22 cellular contexts compared by ENCODE assay signal in the genomic region with DNA sequence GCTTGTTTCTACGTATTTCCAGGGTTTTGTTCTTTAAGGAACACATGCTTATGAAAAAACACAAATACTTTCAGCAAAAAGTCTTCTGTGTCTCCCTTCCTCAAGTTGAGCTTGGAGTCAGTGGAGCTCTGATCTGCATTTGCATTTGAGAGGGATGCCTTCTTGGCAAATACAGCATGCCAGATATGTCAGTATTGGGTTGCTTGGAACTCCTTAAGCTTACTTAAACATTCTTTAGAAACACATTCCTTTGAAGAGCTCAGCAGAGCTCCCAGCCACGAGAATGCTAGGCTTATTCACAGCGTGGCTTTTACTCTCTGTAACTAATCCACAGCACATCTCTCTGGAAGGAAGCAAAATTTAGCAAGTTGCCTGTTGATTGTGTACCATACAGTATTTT.
DNase-seq lines count a peak whose midpoint lies in the region; ATAC-seq, FAIRE-seq and TF ChIP-seq lines count a peak whose summit lies in the region.
"Had no signal": no experiment of that assay in that cellular context is flagged by ENCODE, and none has a peak within 500 bp of the region (broad histone marks: within the 10 kb centered on the region; RNA-seq: fewer than 3 reads in every experiment).

No MANE protein-coding gene starts in this region.

- H2AFZ ChIP-seq in hepatocyte, result no peak overlapping the region
- no peak overlapping the region for H2AFZ ChIP-seq in neural progenitor cell (replicated peaks)

- H3K79me2 ChIP-seq in hepatocyte (no peaks in the 10 kb centered on the region), neural progenitor cell (ENCODE audit: low read depth) (peaks cover 39% of the 10 kb centered on the region)

- H3K9me2 ChIP-seq in hepatocyte (replicated peaks; ENCODE audit: insufficient read depth), result no peaks in the 10 kb centered on the region

- H3K4me3 ChIP-seq in H7 (ENCODE audit: insufficient read depth, low read depth, low read length), result no peak overlapping the region
- no peak overlapping the region for H3K4me3 ChIP-seq in WERI-Rb-1 (ENCODE audit: low read depth, low read length)
- H3K4me3 ChIP-seq in hepatocyte, result no peak overlapping the region
- peak overlapping the region; percentile 39 for H3K4me3 ChIP-seq in neural progenitor cell
- H3K4me3 ChIP-seq: right lobe of liver, SJSA1 had no signal

- WGBS in hepatocyte (ENCODE audit: low lambda C conversion rate, missing lambda C conversion rate), result 20% methylated on average over 3 of the region's 3 CpGs

- ATAC-seq in Right ventricle myocardium superior (ENCODE audit: poor library complexity), result no peak
- ATAC-seq: activated T-cell treated with anti-CD3 and anti-CD28 coated beads, Interleukin-2, amount 50 U/mL, for 4 hours; PC-3; right lobe of liver had no signal

- peaks cover 19% of the 10 kb centered on the region for H3K4me1 ChIP-seq in hepatocyte (ENCODE audit: insufficient read depth)
- H3K4me1 ChIP-seq in neural progenitor cell, result peaks cover 82% of the 10 kb centered on the region
- H3K4me1 ChIP-seq: right lobe of liver, SJSA1 had no signal

- DNase-seq in H7 (peak; percentile 46), WERI-Rb-1 (peak; percentile 27), hepatocyte (ENCODE audit: low spot score) (peak; percentile 33), neural progenitor cell (ENCODE audit: low spot score) (peak; percentile 91), T-helper 1 cell (no peak), HTR-8/SVneo (ENCODE audit: insufficient read length, low spot score) (no peak), Right ventricle myocardium superior (no peak)
- no peak for DNase-seq in central memory CD4-positive, alpha-beta T cell
- DNase-seq: activated B cell treated with CpG ODN at 0.5 μM for 24 hours; activated naive CD4-positive, alpha-beta T cell treated with anti-CD3 and anti-CD28 coated beads, Interleukin-2, amount 50 U/mL, for 16 hours; activated T-cell treated with anti-CD3 and anti-CD28 coated beads, Interleukin-2, amount 50 U/mL, for 4 hours; CD8-positive, alpha-beta memory T cell; foreskin fibroblast; NCI-H2107; NCI-H526 treated with DMSO at 0.1 percent for 48 hours; PC-3; right lobe of liver; stimulated activated naive CD4-positive, alpha-beta T cell had no signal

- H3K27ac ChIP-seq in WERI-Rb-1 (peak overlapping the region; percentile 28; the same call in 1 of the 2 replicates), hepatocyte (peak overlapping the region; percentile 4), neural progenitor cell (peak overlapping the region; percentile 98)
- H3K27ac ChIP-seq: right lobe of liver, SJSA1 had no signal

- intact Hi-C loops in Right ventricle myocardium superior (cut with DNase I), result no loop called here

- H3K4me1 Mint-ChIP-seq in neural progenitor cell, result peaks cover 71% of the 10 kb centered on the region
- H3K4me1 Mint-ChIP-seq: activated B cell treated with CpG ODN at 0.5 μM for 24 hours; CD8-positive, alpha-beta memory T cell had no signal

- H3K36me3 ChIP-seq in H7 (replicated peaks; ENCODE audit: control insufficient read depth, insufficient read depth, low read length) (no peaks in the 10 kb centered on the region), WERI-Rb-1 (no peaks in the 10 kb centered on the region), hepatocyte (replicated peaks; ENCODE audit: insufficient read depth, low read depth) (no peaks in the 10 kb centered on the region), neural progenitor cell (no peaks in the 10 kb centered on the region)
- H3K36me3 ChIP-seq: right lobe of liver, SJSA1 had no signal

- H3K4me3 Mint-ChIP-seq in neural progenitor cell, result peak overlapping the region; percentile 67
- H3K4me3 Mint-ChIP-seq: activated B cell treated with CpG ODN at 0.5 μM for 24 hours; activated T-cell treated with anti-CD3 and anti-CD28 coated beads, Interleukin-2, amount 50 U/mL, for 4 hours; CD8-positive, alpha-beta memory T cell; dendritic cell treated with granulocyte-macrophage colony-stimulating factor and Interleukin-4, amounts not matched to agents 40 ng/mL and 50 ng/mL, for 4 days; T-helper 2 cell treated with Interferon-gamma antibody and Interleukin-4, amounts not matched to agents 5 μg/mL and 100 μg/mL, for 36 hours had no signal

- H4K20me1 ChIP-seq in hepatocyte (ENCODE audit: insufficient read depth, poor library complexity, severe bottlenecking), result no peaks in the 10 kb centered on the region
- no peaks in the 10 kb centered on the region for H4K20me1 ChIP-seq in neural progenitor cell (ENCODE audit: low read depth)

- H3K9ac ChIP-seq in neural progenitor cell, result no peak overlapping the region

- FAIRE-seq in HTR-8/SVneo (lab: Jason Lieb, UNC), result no peak
- FAIRE-seq: GM18507 had no signal

- H3K27me3 ChIP-seq in H7 (ENCODE audit: control insufficient read depth, insufficient read depth, low read length) (no peaks in the 10 kb centered on the region), WERI-Rb-1 (ENCODE audit: insufficient read depth, low read depth, severe bottlenecking) (no peaks in the 10 kb centered on the region), hepatocyte (no peaks in the 10 kb centered on the region), neural progenitor cell (no peaks in the 10 kb centered on the region)
- H3K27me3 ChIP-seq: right lobe of liver had no signal

- peaks cover 67% of the 10 kb centered on the region for H3F3A ChIP-seq in neural progenitor cell (ENCODE audit: low read depth)

- H3K27me3 Mint-ChIP-seq in neural progenitor cell (ENCODE audit: insufficient read depth, low read depth), result peaks cover 3% of the 10 kb centered on the region

- peaks cover 6% of the 10 kb centered on the region for H3K36me3 Mint-ChIP-seq in neural progenitor cell

- H3K9me3 ChIP-seq in WERI-Rb-1 (ENCODE audit: severe bottlenecking), result no peaks in the 10 kb centered on the region
- H3K9me3 ChIP-seq in hepatocyte (ENCODE audit: low read depth), result no peaks in the 10 kb centered on the region
- H3K9me3 ChIP-seq in neural progenitor cell (ENCODE audit: low read depth), result no peaks in the 10 kb centered on the region
- H3K9me3 ChIP-seq: right lobe of liver, SJSA1 had no signal

- peak overlapping the region; percentile 93 for H3K27ac Mint-ChIP-seq in neural progenitor cell
- H3K27ac Mint-ChIP-seq: activated B cell treated with CpG ODN at 0.5 μM for 24 hours; CD8-positive, alpha-beta memory T cell; dendritic cell treated with granulocyte-macrophage colony-stimulating factor and Interleukin-4, amounts not matched to agents 40 ng/mL and 50 ng/mL, for 4 days; T-helper 2 cell treated with Interferon-gamma antibody and Interleukin-4, amounts not matched to agents 5 μg/mL and 100 μg/mL, for 36 hours had no signal

- TF ChIP-seq CTCF in WERI-Rb-1 (IDR thresholded peaks at IDR 0.05; ENCODE audit: low read depth, low read length), result no peak
- no peak for TF ChIP-seq CTCF in hepatocyte (IDR thresholded peaks at IDR 0.05; ENCODE audit: poor library complexity)
- TF ChIP-seq CTCF in neural progenitor cell (IDR thresholded peaks at IDR 0.05), result no peak

- H3K4me2 ChIP-seq in hepatocyte (peak overlapping the region; percentile 50), neural progenitor cell (peak overlapping the region; percentile 79)

- H3K9me3 Mint-ChIP-seq in neural progenitor cell, result no peaks in the 10 kb centered on the region
- H3K9me3 Mint-ChIP-seq: activated B cell treated with CpG ODN at 0.5 μM for 24 hours; activated T-cell treated with anti-CD3 and anti-CD28 coated beads, Interleukin-2, amount 50 U/mL, for 4 hours; CD8-positive, alpha-beta memory T cell; dendritic cell treated with granulocyte-macrophage colony-stimulating factor and Interleukin-4, amounts not matched to agents 40 ng/mL and 50 ng/mL, for 4 days; T-helper 2 cell treated with Interferon-gamma antibody and Interleukin-4, amounts not matched to agents 5 μg/mL and 100 μg/mL, for 36 hours had no signal

Comparison
In these comparisons a context has a peak if more than half of its experiments do, and no peak if none do; other contexts are left out.
1. DNase-seq: peak in H7 (single experiment), WERI-Rb-1 (single experiment), hepatocyte (single experiment) and neural progenitor cell (single experiment); none in T-helper 1 cell (0 of 5), HTR-8/SVneo (single experiment), Right ventricle myocardium superior (single experiment) and central memory CD4-positive, alpha-beta T cell (single experiment).
2. H3K27ac ChIP-seq: peak in every context shown above with its lines; median percentile 98 in neural progenitor cell; 28 in WERI-Rb-1; 4 in hepatocyte.